In the genomic region with DNA sequence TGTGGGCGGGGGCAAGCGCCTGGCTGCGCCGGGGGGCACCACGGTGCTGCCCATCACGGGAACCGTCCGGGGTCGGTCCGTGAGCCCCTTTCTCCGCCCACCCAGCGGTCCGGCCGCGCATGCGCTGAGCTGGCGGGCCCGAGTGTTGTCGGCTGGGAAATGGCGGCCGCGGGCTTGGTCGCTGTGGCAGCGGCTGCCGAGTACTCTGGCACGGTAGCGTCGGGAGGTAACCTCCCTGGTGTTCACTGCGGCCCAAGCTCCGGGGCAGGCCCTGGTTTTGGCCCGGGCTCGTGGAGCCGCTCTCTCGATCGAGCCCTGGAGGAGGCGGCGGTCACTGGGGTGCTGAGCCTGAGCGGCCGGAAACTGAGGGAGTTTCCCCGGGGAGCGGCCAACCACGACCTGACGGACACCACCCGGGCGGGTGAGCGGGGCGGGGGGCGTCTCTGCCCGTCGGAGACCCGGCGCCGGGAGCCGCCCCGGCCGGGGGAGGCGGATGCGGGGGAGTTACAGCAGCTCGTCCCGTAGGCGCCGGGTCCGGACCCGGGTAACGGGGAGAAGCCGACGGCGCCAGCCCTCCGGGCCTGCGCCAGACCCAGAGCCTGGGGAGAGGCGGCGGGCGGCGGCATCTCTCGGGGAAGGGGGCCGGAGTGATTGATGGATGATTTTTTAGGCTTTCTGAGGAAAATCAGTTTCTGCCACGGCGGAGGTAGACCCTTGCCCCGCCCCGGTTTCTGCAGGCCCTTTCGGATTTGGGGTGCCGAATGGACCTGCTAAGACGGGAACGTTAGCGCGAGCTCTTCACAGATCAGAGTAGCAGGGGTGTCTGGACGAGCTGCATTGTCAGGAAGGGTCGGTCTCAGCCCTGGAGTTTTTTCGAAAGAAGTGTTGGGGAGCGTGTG, we compare ENCODE assay signal across 8 cellular contexts. TPM values are rescaled to one million over a fixed set of nuclear protein-coding genes. Genes with fewer than 3 reads are reported as not detected.
DNase-seq lines count a peak whose midpoint lies in the region; ATAC-seq and TF ChIP-seq lines count a peak whose summit lies in the region.

A gene (plus strand): TSS at position 135 of the 899 bp plus-strand sequence. CDS start 25 bp downstream, at position 160.

- peak within 1 kb of the TSS; percentile 88 for H3K4me2 ChIP-seq in DND-41 (ENCODE audit: insufficient read depth, low read length)

- peak within 1 kb of the TSS; percentile 94 to 97 for H3K27ac Mint-ChIP-seq in natural killer cell

- H3K9me3 Mint-ChIP-seq in natural killer cell = no peaks in the 10 kb centered on the region

- peak within 1 kb of the TSS; percentile 93 for H3K4me3 Mint-ChIP-seq in natural killer cell

- H2AFZ ChIP-seq in DND-41 (ENCODE audit: low read depth, low read length) = peak within 1 kb of the TSS; percentile 99

- H3K4me3 ChIP-seq in DND-41 (ENCODE audit: low read depth in 1 of 2, low read length in 2 of 2) (peak within 1 kb of the TSS; percentile 94 to 98), fibroblast of pulmonary artery (replicated peaks; ENCODE audit: low read depth, low read length) (peak within 1 kb of the TSS; percentile 86)

- H3K27ac ChIP-seq in DND-41 (ENCODE audit: low read length) (peak within 1 kb of the TSS; percentile 78), KOPT-K1 (ENCODE audit: low read depth, low read length, poor library complexity, severe bottlenecking) (peak within 1 kb of the TSS; percentile 86)

- H3K9me3 ChIP-seq in DND-41 (ENCODE audit: insufficient read depth, low read length, severe bottlenecking) = no peaks in the 10 kb centered on the region
- H3K9me3 ChIP-seq in KOPT-K1 (ENCODE audit: insufficient read depth, low read length, poor library complexity, severe bottlenecking) = no peaks in the 10 kb centered on the region

- ATAC-seq in DND-41 (ENCODE audit: insufficient read depth, low read depth) (peak; percentile 84), GM21737 (IDR thresholded peaks at IDR 0.05; ENCODE audit: unreplicated experiment) (peak; percentile 79), natural killer cell (peak; percentile 71 to 85 (median 80))

- H4K20me1 ChIP-seq in DND-41 (ENCODE audit: insufficient read depth, low read length) = 0 out of 2 replicates have a peak, but pooled peaks cover 5% of the 10 kb centered on the region

- no peaks in the 10 kb centered on the region for H3K36me3 Mint-ChIP-seq in natural killer cell

- H3K27me3 Mint-ChIP-seq in natural killer cell (ENCODE audit: low read depth in 2 of 2) = no peaks in the 10 kb centered on the region

- H3K27me3 ChIP-seq in DND-41 (ENCODE audit: insufficient read depth, low read length, poor library complexity) = no peaks in the 10 kb centered on the region

- intact Hi-C loops in natural killer cell (cut with micrococcal nuclease) = loop anchor here (1.0 kb wide), 2 partner anchors 42 to 79 kb away; a partner anchor contains a TSS

- TF ChIP-seq CTCF in DND-41 (IDR thresholded peaks at IDR 0.05; ENCODE audit: borderline replicate concordance, extremely low read depth, low read length, poor library complexity, severe bottlenecking) = no peak
- no peak for TF ChIP-seq CTCF in fibroblast of pulmonary artery (IDR thresholded peaks at IDR 0.05; ENCODE audit: low read length, missing control alignments)
- TF ChIP-seq CTCF in natural killer cell (IDR thresholded peaks at IDR 0.05) = no peak

- H3K4me1 Mint-ChIP-seq in natural killer cell = peaks cover 41 to 45% of the 10 kb centered on the region in 2 donors

- peak within 1 kb of the TSS; percentile 97 for H3K9ac ChIP-seq in DND-41 (ENCODE audit: low read depth, low read length)

- H3K4me1 ChIP-seq in DND-41 (ENCODE audit: insufficient read depth, low read length) = peaks cover 24% of the 10 kb centered on the region

- H3K36me3 ChIP-seq in DND-41 (ENCODE audit: insufficient read depth, low read length) (no peaks in the 10 kb centered on the region; the same call in 1 of the 2 replicates), KOPT-K1 (ENCODE audit: insufficient read depth, low read length) (no peaks in the 10 kb centered on the region)

- DNase-seq in DND-41 (peak; percentile 84), RPMI8226 (peak; percentile 77), fibroblast of pulmonary artery (ENCODE audit: low read depth) (peak; percentile 80), natural killer cell (peak; percentile 83)
- peak; percentile 77 for DNase-seq in activated T-helper 9 cell treated with anti-CD3 and anti-CD28 coated beads, Interleukin-2, amount 50 U/mL, for 16 hours (ENCODE audit: low read depth)
- peak; percentile 63 to 85 (median 76) for DNase-seq in stimulated activated naive CD4-positive, alpha-beta T cell (lab: John Stamatoyannopoulos, UW)

- peaks cover 54% of the 10 kb centered on the region for H3K79me2 ChIP-seq in DND-41 (ENCODE audit: insufficient read depth, low read length)

RNA-seq across cellular contexts. Expression of the gene that starts here (rescaled TPM):
- 10 to 100 TPM; 68.1 to 90.5 (median 90.3) TPM for total RNA-seq in natural killer cell

Comparison
In these comparisons a context has a peak if more than half of its experiments do, and no peak if none do; other contexts are left out.
1. Peak in every context shown above with its lines: DNase-seq, ATAC-seq, H3K4me3 ChIP-seq and H3K27ac ChIP-seq.